In genomic region chr11:122663764-122664163, GRCh38 we compare ENCODE assay signal across 10 cellular contexts. TPM values are rescaled to one million over a fixed set of nuclear protein-coding genes. Genes with fewer than 3 reads are reported as not detected.
A peak's percentile ranks its signal among the peaks of the same experiment; 100 is the strongest.
DNase-seq lines count a peak whose midpoint lies in the region; ATAC-seq, FAIRE-seq and TF ChIP-seq lines count a peak whose summit lies in the region.
"Had no signal": no experiment of that assay in that cellular context is flagged by ENCODE, and none has a peak within 500 bp of the region (broad histone marks: within the 10 kb centered on the region; RNA-seq: fewer than 3 reads in every experiment).

No MANE protein-coding gene starts in this region.

- POLR2A ChIA-PET in OCI-LY7 (lab: Charles Lee): interaction anchor here (1.2 to 10.9 kb wide), 4 partner anchors 8 to 64 kb away, joined by 4 to 175 read pairs (median 8); no protein-coding TSS in a partner anchor

- no peak for DNase-seq in HTR-8/SVneo (ENCODE audit: insufficient read length, low spot score)
- no peak for DNase-seq in OCI-LY7 (ENCODE audit: low spot score)
- peak; percentile 49 for DNase-seq in fibroblast of peridontal ligament (ENCODE audit: extremely low read depth)
- no peak for DNase-seq in right lobe of liver
- no peak for DNase-seq in stimulated activated CD4-positive, alpha-beta T cell treated with anti-CD3 and anti-CD28 coated beads, Interleukin-4, amount 100 ng/mL, for 1 hour
- no peak for DNase-seq in effector CD8-positive, alpha-beta T cell (lab: John Stamatoyannopoulos, UW)
- no peak for DNase-seq in NCI-H510A (lab: John Stamatoyannopoulos, UW)
- DNase-seq: NCI-H446 treated with DMSO at 0.1 percent for 48 hours had no signal

- TF ChIP-seq CTCF in OCI-LY7 (conservative IDR thresholded peaks at IDR 0.05; ENCODE audit: low read length): no peak
- no peak for TF ChIP-seq CTCF in right lobe of liver (IDR thresholded peaks at IDR 0.05)

- no peak for ATAC-seq in right lobe of liver
- ATAC-seq: Right ventricle myocardium inferior had no signal

- H2AFZ ChIP-seq in OCI-LY7 (ENCODE audit: low read length): no peak overlapping the region

- peak; percentile 20 for FAIRE-seq in HTR-8/SVneo (lab: Jason Lieb, UNC)

- CTCF ChIA-PET in OCI-LY7 (lab: Charles Lee; ENCODE audit: unreplicated experiment): interaction anchor here (0.7 to 2.0 kb wide), 5 partner anchors 8 to 93 kb away, joined by 3 to 4 read pairs (median 3); partner anchors contain the start of gene UBASH3B

- H3K79me2 ChIP-seq in OCI-LY7 (ENCODE audit: insufficient read depth, low read depth, low read length): peaks cover 66% of the 10 kb centered on the region; the same call in 1 of the 2 replicates

- no peaks in the 10 kb centered on the region for H3K27me3 ChIP-seq in BLaER1 treated with 17β-estradiol and CSF1 and Interleukin-3, amounts not matched to agents 10 nM and 100 nM
- no peaks in the 10 kb centered on the region for H3K27me3 ChIP-seq in right lobe of liver

- H3K4me2 ChIP-seq in BLaER1 treated with 17β-estradiol and CSF1 and Interleukin-3, amounts not matched to agents 10 nM and 100 nM: peak overlapping the region; percentile 85 to 99 (median 96)
- H3K4me2 ChIP-seq in OCI-LY7 (ENCODE audit: low read length): peak overlapping the region; percentile 22

- no peaks in the 10 kb centered on the region for H3K9me2 ChIP-seq in OCI-LY7 (ENCODE audit: insufficient read depth, low read length)

- H3K4me1 ChIP-seq in BLaER1 treated with 17β-estradiol and CSF1 and Interleukin-3, amounts not matched to agents 10 nM and 100 nM: peaks cover 97 to 100% (median 100%) of the 10 kb centered on the region in 10 experiments
- H3K4me1 ChIP-seq in OCI-LY7 (ENCODE audit: insufficient read depth, low read length, poor library complexity, severe bottlenecking) (peaks cover 100% of the 10 kb centered on the region), right lobe of liver (no peaks in the 10 kb centered on the region)

- peaks cover 7 to 92% (median 68%) of the 10 kb centered on the region in 11 experiments; a peak in 19 of 22 replicates for H3K36me3 ChIP-seq in BLaER1 treated with 17β-estradiol and CSF1 and Interleukin-3, amounts not matched to agents 10 nM and 100 nM
- peaks cover 39% of the 10 kb centered on the region for H3K36me3 ChIP-seq in OCI-LY7 (ENCODE audit: insufficient read depth, low read length)
- H3K36me3 ChIP-seq in right lobe of liver: no peaks in the 10 kb centered on the region

- H3K4me3 ChIP-seq in BLaER1 treated with 17β-estradiol and CSF1 and Interleukin-3, amounts not matched to agents 10 nM and 100 nM: peak overlapping the region in 7 of 10 experiments; percentile 39 to 96 (median 59); a peak in 14 of 20 replicates
- H3K4me3 ChIP-seq in OCI-LY7 (ENCODE audit: low read depth, low read length, poor library complexity, severe bottlenecking) (no peak overlapping the region), right lobe of liver (no peak overlapping the region)

- BruUV-seq in OCI-LY7 (replicated peaks; lab: Mats Ljungman, UMichigan): no TSS peak

- H4K20me1 ChIP-seq in BLaER1 treated with 17β-estradiol and CSF1 and Interleukin-3, amounts not matched to agents 10 nM and 100 nM: peaks cover 29 to 70% (median 54%) of the 10 kb centered on the region in 11 experiments; a peak in 21 of 22 replicates
- no peaks in the 10 kb centered on the region for H4K20me1 ChIP-seq in OCI-LY7 (ENCODE audit: insufficient read depth, low read length)

- TF ChIP-seq POLR2A in right lobe of liver (IDR thresholded peaks at IDR 0.05): no peak

- WGBS in right lobe of liver (ENCODE audit: insufficient coverage, low coverage, low lambda C conversion rate, missing lambda C conversion rate): 34% methylated on average over 3 of the region's 4 CpGs

- H3K27ac ChIP-seq in BLaER1 treated with 17β-estradiol and CSF1 and Interleukin-3, amounts not matched to agents 10 nM and 100 nM: peak overlapping the region; percentile 10 to 98 (median 89); a peak in 19 of 22 replicates
- H3K27ac ChIP-seq in OCI-LY7 (ENCODE audit: low read depth, low read length, poor library complexity, severe bottlenecking) (peak overlapping the region; percentile 5), right lobe of liver (no peak overlapping the region)

- H3K9me3 ChIP-seq in BLaER1 treated with 17β-estradiol and CSF1 and Interleukin-3, amounts not matched to agents 10 nM and 100 nM (replicated peaks in 1 of 11): peaks cover 0 to under 1% (median 0%) of the 10 kb centered on the region in 11 experiments; a peak in 3 of 22 replicates
- H3K9me3 ChIP-seq in OCI-LY7 (ENCODE audit: low read length) (no peaks in the 10 kb centered on the region), right lobe of liver (no peaks in the 10 kb centered on the region)

- peak overlapping the region in 10 of 11 experiments; percentile 5 to 96 (median 94); a peak in 18 of 22 replicates for H3K9ac ChIP-seq in BLaER1 treated with 17β-estradiol and CSF1 and Interleukin-3, amounts not matched to agents 10 nM and 100 nM

- intact Hi-C loops in OCI-LY7 (cut with micrococcal nuclease; ENCODE audit: unreplicated experiment) (no loop called here), right lobe of liver (cut with DNase I) (no loop called here)

RNA-seq across cellular contexts. Expression of gene UBASH3B, which starts 8.2 kb away (rescaled TPM):
- 36.3 and 54.7 TPM in 2 replicates for total RNA-seq in OCI-LY7 (2014; rRNA removed; shearing (Covaris generic))
- total RNA-seq in OCI-LY7 (2022): 72.7 and 73.0 TPM in 2 replicates
- total RNA-seq in right lobe of liver: 10 to 100 TPM in 1 of 6 experiments, 1 to 10 TPM in 5; 1.7 to 10.5 (median 2.4) TPM

Comparison
In these comparisons a context has a peak if more than half of its experiments do, and no peak if none do; other contexts are left out.
1. H3K27ac ChIP-seq: peak in BLaER1 treated with 17β-estradiol and CSF1 and Interleukin-3, amounts not matched to agents 10 nM and 100 nM (11 of 11) and OCI-LY7 (single experiment); none in right lobe of liver (0 of 3).
2. H3K4me3 ChIP-seq: peak in BLaER1 treated with 17β-estradiol and CSF1 and Interleukin-3, amounts not matched to agents 10 nM and 100 nM (7 of 10); none in OCI-LY7 (single experiment) and right lobe of liver (0 of 3).